In the genomic region with DNA sequence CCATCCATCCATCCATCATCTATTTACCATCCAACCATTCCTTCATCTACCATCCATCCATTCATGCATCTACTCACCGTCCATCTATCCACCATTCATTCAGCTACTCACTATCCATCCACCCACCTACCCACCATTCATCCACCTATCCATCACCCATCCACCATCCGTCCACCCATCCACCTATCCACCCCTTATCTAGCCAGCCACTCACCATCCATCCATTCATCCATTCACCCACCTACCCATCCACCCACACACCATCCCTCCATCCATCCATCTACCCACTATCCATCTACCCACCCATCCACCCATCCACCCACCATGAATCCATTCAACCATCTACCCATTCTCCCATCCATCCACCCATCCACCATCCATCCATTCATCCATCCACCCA, we compare ENCODE assay signal across 39 cellular contexts. TPM values are rescaled to one million over a fixed set of nuclear protein-coding genes. Genes with fewer than 3 reads are reported as not detected.
"Had no signal": no experiment of that assay in that cellular context is flagged by ENCODE, and none has a peak within 500 bp of the region (broad histone marks: within the 10 kb centered on the region; RNA-seq: fewer than 3 reads in every experiment).

No MANE protein-coding gene starts in this region.

- DNase-seq: activated B cell treated with CpG ODN at 0.5 μM for 24 hours; activated CD4-positive, alpha-beta memory T cell treated with anti-CD3 and anti-CD28 coated beads for 36 hours; activated CD4-positive, alpha-beta T cell treated with anti-CD3 and anti-CD28 coated beads for 4 hours; activated CD4-positive, alpha-beta T cell treated with anti-CD3 and anti-CD28 coated beads, Interleukin-2, amount 10 ng/mL, durations not matched to agents 24 days and 14 days; activated CD4-positive, alpha-beta T cell treated with anti-CD3 and anti-CD28 coated beads, Interleukin-2, amount 50 U/mL, for 1 hour; activated CD4-positive, alpha-beta T cell treated with anti-CD3 and anti-CD28 coated beads, Interleukin-2, amount 50 U/mL, for 4 hours; activated CD4-positive, CD25-positive, alpha-beta regulatory T cell treated with anti-CD3 and anti-CD28 coated beads, Interleukin-2, amount 50 U/mL, for 72 hours; activated CD8-positive, alpha-beta memory T cell treated with anti-CD3 and anti-CD28 coated beads, Interleukin-2, amount 50 U/mL, for 4 hours; activated CD8-positive, alpha-beta T cell treated with anti-CD3 and anti-CD28 coated beads for 36 hours; activated effector memory CD4-positive, alpha-beta T cell treated with anti-CD3 and anti-CD28 coated beads, Interleukin-2, amount 50 U/mL, for 16 hours; activated gamma-delta T cell treated with Interleukin-2 at 50 U/mL for 16 hours; activated naive CD4-positive, alpha-beta T cell; activated naive CD4-positive, alpha-beta T cell treated with anti-CD3 and anti-CD28 coated beads for 36 hours; activated naive CD4-positive, alpha-beta T cell treated with anti-CD3 and anti-CD28 coated beads, Interleukin-2, amount 50 U/mL, for 16 hours; activated naive CD8-positive, alpha-beta T cell treated with anti-CD3 and anti-CD28 coated beads for 36 hours; activated T-cell treated with anti-CD3 and anti-CD28 coated beads for 4 hours; activated T-cell treated with anti-CD3 and anti-CD28 coated beads, Interleukin-2, amount 50 U/mL, for 1 hour; activated T-cell treated with anti-CD3 and anti-CD28 coated beads, Interleukin-2, amount 50 U/mL, for 4 hours; activated T-cell treated with anti-CD3 and anti-CD28 coated beads, Interleukin-2, amount 50 U/mL, for 72 hours; adrenal gland; amniotic stem cell; aorta; body of pancreas; brain microvascular endothelial cell; central memory CD4-positive, alpha-beta T cell; T-helper 1 cell; T-helper 2 cell; T-helper 9 cell had no signal

- H3K27me3 ChIP-seq: adrenal gland, body of pancreas, brain microvascular endothelial cell, breast epithelium had no signal

- H3K4me1 ChIP-seq: adrenal gland, body of pancreas, breast epithelium had no signal

- H3K9me3 Mint-ChIP-seq: activated B cell treated with CpG ODN at 0.5 μM for 24 hours; activated CD4-positive, alpha-beta memory T cell treated with anti-CD3 and anti-CD28 coated beads for 36 hours; activated CD8-positive, alpha-beta T cell treated with anti-CD3 and anti-CD28 coated beads for 36 hours; activated naive CD4-positive, alpha-beta T cell treated with anti-CD3 and anti-CD28 coated beads for 36 hours; activated naive CD8-positive, alpha-beta T cell treated with anti-CD3 and anti-CD28 coated beads for 36 hours; activated T-cell treated with anti-CD3 and anti-CD28 coated beads, Interleukin-2, amount 50 U/mL, for 4 hours; activated T-helper 1 cell treated with anti-CD3 and anti-CD28 coated beads, Interleukin-12 subunit alpha, Interleukin-12 subunit beta, Interleukin-2, Interleukin-4 antibody, amounts not matched to agents 30 ng/mL and 10 ng/mL and 1 ng/mL, durations not matched to agents 14 hours and 24 hours and 36 hours; T-helper 1 cell treated with Interleukin-12 subunit alpha and Interleukin-12 subunit beta and Interleukin-4 antibody, amounts not matched to agents 30 μg/mL and 1 μg/mL, for 36 hours; T-helper 2 cell treated with Interferon-gamma antibody and Interleukin-4, amounts not matched to agents 5 μg/mL and 100 μg/mL, for 36 hours had no signal

- H3K4me1 Mint-ChIP-seq: activated B cell treated with CpG ODN at 0.5 μM for 24 hours had no signal

- H3K27me3 Mint-ChIP-seq: activated CD8-positive, alpha-beta T cell treated with anti-CD3 and anti-CD28 coated beads for 36 hours had no signal

- FAIRE-seq: astrocyte, TTC549 had no signal

- H3K36me3 ChIP-seq: adrenal gland, brain microvascular endothelial cell, breast epithelium had no signal

- H3K27ac Mint-ChIP-seq: activated B cell treated with CpG ODN at 0.5 μM for 24 hours; activated CD4-positive, alpha-beta memory T cell treated with anti-CD3 and anti-CD28 coated beads for 36 hours; activated CD4-positive, alpha-beta T cell treated with anti-CD3 and anti-CD28 coated beads, Interleukin-2, amount 10 ng/mL, durations not matched to agents 24 days and 14 days; activated CD8-positive, alpha-beta T cell treated with anti-CD3 and anti-CD28 coated beads for 36 hours; activated naive CD4-positive, alpha-beta T cell treated with anti-CD3 and anti-CD28 coated beads for 36 hours; activated naive CD4-positive, alpha-beta T cell treated with anti-CD3 and anti-CD28 coated beads, Interleukin-2, amount 50 U/mL, for 72 hours; activated naive CD8-positive, alpha-beta T cell treated with anti-CD3 and anti-CD28 coated beads for 36 hours; activated T-cell treated with anti-CD3 and anti-CD28 coated beads, Interleukin-2, amount 50 U/mL, for 72 hours; activated T-helper 1 cell treated with anti-CD3 and anti-CD28 coated beads, Interleukin-12 subunit alpha, Interleukin-12 subunit beta, Interleukin-2, Interleukin-4 antibody, amounts not matched to agents 30 ng/mL and 10 ng/mL and 1 ng/mL, durations not matched to agents 14 hours and 24 hours and 36 hours; activated T-helper 17 cell treated with anti-CD3 and anti-CD28 coated beads, Interleukin-2, amount 50 U/mL, for 72 hours; T-helper 1 cell treated with Interleukin-12 subunit alpha and Interleukin-12 subunit beta and Interleukin-4 antibody, amounts not matched to agents 30 μg/mL and 1 μg/mL, for 36 hours; T-helper 2 cell treated with Interferon-gamma antibody and Interleukin-4, amounts not matched to agents 5 μg/mL and 100 μg/mL, for 36 hours had no signal

- H3K27ac ChIP-seq: body of pancreas, brain microvascular endothelial cell, breast epithelium, VCaP had no signal

- H3K36me3 Mint-ChIP-seq: activated CD4-positive, alpha-beta memory T cell treated with anti-CD3 and anti-CD28 coated beads for 36 hours; activated naive CD4-positive, alpha-beta T cell treated with anti-CD3 and anti-CD28 coated beads, Interleukin-2, amount 50 U/mL, for 72 hours; activated naive CD8-positive, alpha-beta T cell treated with anti-CD3 and anti-CD28 coated beads for 36 hours had no signal

- H3K4me3 Mint-ChIP-seq: activated B cell treated with CpG ODN at 0.5 μM for 24 hours; activated CD4-positive, alpha-beta memory T cell treated with anti-CD3 and anti-CD28 coated beads for 36 hours; activated CD4-positive, alpha-beta T cell treated with anti-CD3 and anti-CD28 coated beads, Interleukin-2, amount 10 ng/mL, durations not matched to agents 24 days and 14 days; activated CD8-positive, alpha-beta T cell treated with anti-CD3 and anti-CD28 coated beads for 36 hours; activated naive CD4-positive, alpha-beta T cell treated with anti-CD3 and anti-CD28 coated beads for 36 hours; activated naive CD8-positive, alpha-beta T cell treated with anti-CD3 and anti-CD28 coated beads for 36 hours; activated T-cell treated with anti-CD3 and anti-CD28 coated beads, Interleukin-2, amount 50 U/mL, for 4 hours; activated T-cell treated with anti-CD3 and anti-CD28 coated beads, Interleukin-2, amount 50 U/mL, for 72 hours; activated T-helper 1 cell treated with anti-CD3 and anti-CD28 coated beads, Interleukin-12 subunit alpha, Interleukin-12 subunit beta, Interleukin-2, Interleukin-4 antibody, amounts not matched to agents 30 ng/mL and 10 ng/mL and 1 ng/mL, durations not matched to agents 14 hours and 24 hours and 36 hours; activated T-helper 17 cell treated with anti-CD3 and anti-CD28 coated beads, Interleukin-2, amount 50 U/mL, for 72 hours; T-helper 1 cell treated with Interleukin-12 subunit alpha and Interleukin-12 subunit beta and Interleukin-4 antibody, amounts not matched to agents 30 μg/mL and 1 μg/mL, for 36 hours; T-helper 2 cell treated with Interferon-gamma antibody and Interleukin-4, amounts not matched to agents 5 μg/mL and 100 μg/mL, for 36 hours had no signal

- H3K4me3 ChIP-seq: adrenal gland, body of pancreas, breast epithelium had no signal

- ATAC-seq: activated CD8-positive, alpha-beta T cell treated with anti-CD3 and anti-CD28 coated beads for 36 hours; activated naive CD4-positive, alpha-beta T cell treated with anti-CD3 and anti-CD28 coated beads, Interleukin-2, amount 50 U/mL, for 72 hours; activated T-cell treated with anti-CD3 and anti-CD28 coated beads, Interleukin-2, amount 50 U/mL, for 4 hours; activated T-cell treated with anti-CD3 and anti-CD28 coated beads, Interleukin-2, amount 50 U/mL, for 72 hours; activated T-helper 17 cell treated with anti-CD3 and anti-CD28 coated beads, Interleukin-2, amount 50 U/mL, for 72 hours; body of pancreas had no signal

- H3K9me3 ChIP-seq: adrenal gland, body of pancreas, breast epithelium had no signal

RNA-seq across cellular contexts. Expression of a gene that starts 26.6 kb away (rescaled TPM):
- total RNA-seq: activated B cell treated with CpG ODN at 0.5 μM for 24 hours; activated CD4-positive, alpha-beta memory T cell treated with anti-CD3 and anti-CD28 coated beads for 36 hours; activated CD4-positive, alpha-beta T cell treated with anti-CD3 and anti-CD28 coated beads, Interleukin-2, amount 10 ng/mL, durations not matched to agents 24 days and 14 days; activated CD8-positive, alpha-beta memory T cell treated with anti-CD3 and anti-CD28 coated beads for 36 hours; activated CD8-positive, alpha-beta T cell treated with anti-CD3 and anti-CD28 coated beads for 36 hours; activated naive CD4-positive, alpha-beta T cell treated with anti-CD3 and anti-CD28 coated beads for 36 hours; activated naive CD4-positive, alpha-beta T cell treated with anti-CD3 and anti-CD28 coated beads, Interleukin-2, amount 50 U/mL, for 72 hours; activated naive CD8-positive, alpha-beta T cell treated with anti-CD3 and anti-CD28 coated beads for 36 hours; activated T-cell treated with anti-CD3 and anti-CD28 coated beads, Interleukin-2, amount 50 U/mL, for 4 hours; activated T-cell treated with anti-CD3 and anti-CD28 coated beads, Interleukin-2, amount 50 U/mL, for 72 hours; activated T-helper 1 cell treated with anti-CD3 and anti-CD28 coated beads, Interleukin-12 subunit alpha, Interleukin-12 subunit beta, Interleukin-2, Interleukin-4 antibody, amounts not matched to agents 30 ng/mL and 10 ng/mL and 1 ng/mL, durations not matched to agents 14 hours and 24 hours and 36 hours; activated T-helper 17 cell treated with anti-CD3 and anti-CD28 coated beads, Interleukin-2, amount 50 U/mL, for 72 hours; adrenal gland; aorta; astrocyte; body of pancreas; cardiac septum had no signal
